ENCODE assay signal across 8 cellular contexts in the genomic region with DNA sequence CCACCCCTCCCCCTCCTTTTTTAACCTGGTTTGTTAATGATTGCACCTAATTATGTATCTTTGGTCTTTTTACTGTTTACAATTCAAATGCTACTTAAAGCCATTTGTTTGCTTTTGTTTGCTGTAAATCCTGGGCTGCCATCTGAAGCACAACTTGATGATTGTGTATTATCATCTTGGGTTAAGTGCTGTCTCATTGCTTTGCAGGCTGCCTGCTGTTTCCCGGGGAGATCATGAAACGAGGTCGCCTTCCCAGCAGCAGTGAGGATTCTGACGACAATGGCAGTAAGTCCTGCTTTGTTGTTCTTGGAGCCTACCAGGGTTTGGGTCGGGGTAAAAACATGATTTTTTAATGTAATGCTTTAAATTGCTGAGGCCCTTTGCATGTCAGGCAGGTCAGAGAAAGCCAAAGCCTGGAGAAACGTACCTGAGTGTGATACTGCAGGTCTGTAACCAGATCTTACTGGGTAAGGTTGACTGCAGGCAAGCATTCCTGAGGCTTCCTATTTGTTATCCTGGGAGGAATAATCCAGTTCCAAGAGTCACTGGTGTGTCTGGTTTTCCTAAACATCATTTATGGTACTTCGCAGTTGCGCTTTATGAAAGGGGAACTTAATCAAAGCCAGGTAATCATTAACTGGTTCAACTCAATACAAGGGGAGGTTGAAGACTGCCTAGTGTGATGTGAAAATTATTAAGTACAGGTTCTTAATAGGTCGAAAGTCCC. TPM values are rescaled to one million over a fixed set of nuclear protein-coding genes. Genes with fewer than 3 reads are reported as not detected.
A peak's percentile ranks its signal among the peaks of the same experiment; 100 is the strongest.
DNase-seq lines count a peak whose midpoint lies in the region; ATAC-seq, FAIRE-seq and TF ChIP-seq lines count a peak whose summit lies in the region.

No MANE protein-coding gene starts in this region.

- no peak for TF ChIP-seq POLR2A in body of pancreas (IDR thresholded peaks at IDR 0.05)
- TF ChIP-seq POLR2A in H54 (IDR thresholded peaks at IDR 0.05; ENCODE audit: low read depth, low read length), result no peak
- TF ChIP-seq POLR2A in spleen (IDR thresholded peaks at IDR 0.05), result no peak

- H3K27me3 ChIP-seq in body of pancreas (no peaks in the 10 kb centered on the region), osteoblast (ENCODE audit: insufficient read depth, low read length) (no peaks in the 10 kb centered on the region), spleen (replicated peaks in 1 of 7) (no peaks in the 10 kb centered on the region)

- H3K36me3 Mint-ChIP-seq in activated CD8-positive, alpha-beta memory T cell treated with anti-CD3 and anti-CD28 coated beads, Interleukin-2, amount 10 ng/mL, durations not matched to agents 7 days and 5 days, result peaks cover 24% of the 10 kb centered on the region

- H3K27me3 Mint-ChIP-seq in activated CD8-positive, alpha-beta memory T cell treated with anti-CD3 and anti-CD28 coated beads, Interleukin-2, amount 10 ng/mL, durations not matched to agents 7 days and 5 days, result no peaks in the 10 kb centered on the region

- peaks cover 18% of the 10 kb centered on the region for H3K4me1 Mint-ChIP-seq in activated CD8-positive, alpha-beta memory T cell treated with anti-CD3 and anti-CD28 coated beads, Interleukin-2, amount 10 ng/mL, durations not matched to agents 7 days and 5 days

- H3K27ac ChIP-seq in body of pancreas (peak overlapping the region; percentile 17 to 72 (median 43)), osteoblast (ENCODE audit: low read depth, low read length) (peak overlapping the region; percentile 83), spleen (peak overlapping the region in 3 of 8 donors; percentile 19 to 43 (median 24))

- no peak overlapping the region for H3K4me3 Mint-ChIP-seq in activated CD8-positive, alpha-beta memory T cell treated with anti-CD3 and anti-CD28 coated beads, Interleukin-2, amount 10 ng/mL, durations not matched to agents 7 days and 5 days

- H3K4me2 ChIP-seq in osteoblast (ENCODE audit: insufficient read depth, low read length), result peak overlapping the region; percentile 34

- H3K9me3 ChIP-seq in body of pancreas (no peaks in the 10 kb centered on the region), osteoblast (ENCODE audit: low read depth, low read length) (no peaks in the 10 kb centered on the region), spleen (peaks cover 0 to 7% (median 0%) of the 10 kb centered on the region in 8 donors)

- H2AFZ ChIP-seq in osteoblast (ENCODE audit: low read length), result peak overlapping the region; percentile 8

- ATAC-seq in activated CD8-positive, alpha-beta memory T cell treated with anti-CD3 and anti-CD28 coated beads, Interleukin-2, amount 10 ng/mL, durations not matched to agents 7 days and 5 days, result no peak
- ATAC-seq in HG03571 (IDR thresholded peaks at IDR 0.05; ENCODE audit: unreplicated experiment), result peak; percentile 68
- ATAC-seq in body of pancreas, result no peak

- H3K79me2 ChIP-seq in osteoblast (ENCODE audit: insufficient read depth, low read length), result peaks cover 96% of the 10 kb centered on the region

- FAIRE-seq in H54 (lab: Jason Lieb, UNC), result no peak

- intact Hi-C loops in body of pancreas (cut with DNase I) (no loop called here), spleen (cut with DNase I; ENCODE audit: low total_unique reads) (no loop called here)

- WGBS in body of pancreas, 2 donors, result 16 to 25% methylated on average over 9 of the region's 9 CpGs
- WGBS in spleen, 5 donors, result 78 to 82% (median 80%) methylated on average over 9 of the region's 9 CpGs

- no peak overlapping the region for H3K27ac Mint-ChIP-seq in activated CD8-positive, alpha-beta memory T cell treated with anti-CD3 and anti-CD28 coated beads, Interleukin-2, amount 10 ng/mL, durations not matched to agents 7 days and 5 days

- H3K4me1 ChIP-seq in body of pancreas (peaks cover 85% of the 10 kb centered on the region), osteoblast (ENCODE audit: insufficient read depth, low read length) (peaks cover 23% of the 10 kb centered on the region), spleen (peaks cover 30 to 72% (median 44%) of the 10 kb centered on the region in 6 donors)

- no peaks in the 10 kb centered on the region for H3K9me3 Mint-ChIP-seq in activated CD8-positive, alpha-beta memory T cell treated with anti-CD3 and anti-CD28 coated beads, Interleukin-2, amount 10 ng/mL, durations not matched to agents 7 days and 5 days (ENCODE audit: low read depth)

- CTCF ChIA-PET in activated CD8-positive, alpha-beta memory T cell treated with anti-CD3 and anti-CD28 coated beads, Interleukin-2, amount 10 ng/mL, durations not matched to agents 7 days and 5 days (lab: Charles Lee), result no interaction called here

- no peaks in the 10 kb centered on the region for H3K36me3 ChIP-seq in body of pancreas (replicated peaks in 1 of 2; ENCODE audit: insufficient read depth in 1 of 2, low read depth in 2 of 2)
- H3K36me3 ChIP-seq in osteoblast (ENCODE audit: insufficient read depth, low read length), result peaks cover 27% of the 10 kb centered on the region
- H3K36me3 ChIP-seq in spleen, result peaks cover 0 to 57% (median 23%) of the 10 kb centered on the region in 6 donors

- peak; percentile 12 for DNase-seq in activated CD8-positive, alpha-beta memory T cell treated with anti-CD3 and anti-CD28 coated beads, Interleukin-2, amount 50 U/mL, for 48 hours
- no peak for DNase-seq in activated CD8-positive, alpha-beta memory T cell treated with anti-CD3 and anti-CD28 coated beads, Interleukin-2, amount 10 ng/mL, durations not matched to agents 7 days and 5 days
- peak in 2 of 4 donors; percentile 26 to 27 for DNase-seq in body of pancreas
- DNase-seq in osteoblast (ENCODE audit: insufficient read length, low spot score, missing footprints), result peak; percentile 65
- no peak for DNase-seq in H54 (ENCODE audit: insufficient read length, low spot score)
- DNase-seq in hepatic stellate cell (ENCODE audit: low spot score), result no peak
- DNase-seq in spleen, result no peak

- H4K20me1 ChIP-seq in osteoblast (ENCODE audit: insufficient read depth, low read length), result peaks cover 3% of the 10 kb centered on the region

- TF ChIP-seq CTCF in body of pancreas (IDR thresholded peaks at IDR 0.05), result no peak
- no peak for TF ChIP-seq CTCF in osteoblast (IDR thresholded peaks at IDR 0.05; ENCODE audit: extremely low read depth, low read depth, low read length)
- TF ChIP-seq CTCF in spleen (IDR thresholded peaks at IDR 0.05 in 8 of 11, conservative IDR thresholded peaks at IDR 0.05 in 3 of 11), result no peak

- H3K4me3 ChIP-seq in body of pancreas, result no peak overlapping the region
- H3K4me3 ChIP-seq in osteoblast (ENCODE audit: insufficient read depth, low read length), result peak overlapping the region; percentile 1
- H3K4me3 ChIP-seq in spleen, result peak overlapping the region in 1 of 8 donors; percentile 18

RNA-seq across cellular contexts. Expression of gene JADE1, which starts 22.2 kb away (rescaled TPM):
- total RNA-seq in activated CD8-positive, alpha-beta memory T cell treated with anti-CD3 and anti-CD28 coated beads, Interleukin-2, amount 10 ng/mL, durations not matched to agents 7 days and 5 days, result 10 to 100 TPM; 30.4 to 31.2 TPM
- 10 to 100 TPM; 44.4 to 50.4 TPM for total RNA-seq in body of pancreas
- 25.3 and 26.4 TPM in 2 replicates for total RNA-seq in osteoblast
- 10 to 100 TPM; 25.1 to 37.0 (median 29.5) TPM for total RNA-seq in spleen
- polyA plus RNA-seq in spleen, result 10 to 100 TPM in 1 of 3 donors, 1 to 10 TPM in 2; 8.1 to 11.3 (median 9.7) TPM

Comparison
In these comparisons a context has a peak if more than half of its experiments do, and no peak if none do; other contexts are left out.
1. DNase-seq: peak in activated CD8-positive, alpha-beta memory T cell treated with anti-CD3 and anti-CD28 coated beads, Interleukin-2, amount 50 U/mL, for 48 hours (single experiment) and osteoblast (single experiment); none in activated CD8-positive, alpha-beta memory T cell treated with anti-CD3 and anti-CD28 coated beads, Interleukin-2, amount 10 ng/mL, durations not matched to agents 7 days and 5 days (single experiment), H54 (single experiment), hepatic stellate cell (single experiment) and spleen (single experiment).